ENCODE assay signal across 16 cellular contexts in the genomic region with DNA sequence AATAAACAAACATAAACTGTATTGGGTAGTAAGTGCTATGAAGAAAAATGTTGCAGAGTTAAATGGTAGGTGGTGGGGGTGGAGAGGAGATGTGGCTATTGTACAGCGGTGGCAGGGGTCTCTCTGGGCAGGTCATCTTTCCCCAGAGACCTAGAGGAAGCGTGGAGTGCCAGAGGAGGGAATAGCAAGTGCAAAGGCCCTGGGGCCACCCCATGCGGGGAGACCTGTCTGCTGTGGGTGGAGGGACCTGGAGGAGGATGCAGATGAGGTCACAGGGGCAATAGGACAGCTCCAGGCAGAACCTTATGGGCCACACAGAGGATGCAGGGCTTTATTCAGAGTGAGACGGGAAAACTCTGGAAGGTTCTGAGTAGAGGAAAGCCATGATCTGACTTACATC. TPM values are rescaled to one million over a fixed set of nuclear protein-coding genes. Genes with fewer than 3 reads are reported as not detected.
DNase-seq lines count a peak whose midpoint lies in the region; ATAC-seq and TF ChIP-seq lines count a peak whose summit lies in the region.
"Had no signal": no experiment of that assay in that cellular context is flagged by ENCODE, and none has a peak within 500 bp of the region (broad histone marks: within the 10 kb centered on the region; RNA-seq: fewer than 3 reads in every experiment).

No MANE protein-coding gene starts in this region.

- H3K27me3 ChIP-seq in HUES64 (ENCODE audit: insufficient read depth, low read length): no peaks in the 10 kb centered on the region
- H3K27me3 ChIP-seq in iPS-18a (ENCODE audit: control insufficient read depth, insufficient read depth, low read length): no peaks in the 10 kb centered on the region
- H3K27me3 ChIP-seq in sigmoid colon: no peaks in the 10 kb centered on the region
- H3K27me3 ChIP-seq: stomach, upper lobe of left lung had no signal

- H3K4me3 ChIP-seq in HUES64 (ENCODE audit: low read length) (no peak overlapping the region), iPS-18a (ENCODE audit: low read length) (no peak overlapping the region), sigmoid colon (no peak overlapping the region)
- H3K4me3 ChIP-seq: HAP-1, stomach, upper lobe of left lung had no signal

- H3K4me1 ChIP-seq in HUES64 (ENCODE audit: insufficient read depth, low read length): peaks cover 49% of the 10 kb centered on the region
- H3K4me1 ChIP-seq in iPS-18a (ENCODE audit: control insufficient read depth, low read depth, low read length): peaks cover 39% of the 10 kb centered on the region
- peaks cover 0 to 63% (median 42%) of the 10 kb centered on the region in 4 donors for H3K4me1 ChIP-seq in sigmoid colon
- H3K4me1 ChIP-seq: HAP-1 had no signal

- H3K27ac ChIP-seq in HUES64 (ENCODE audit: low read depth, low read length) (0 out of 2 replicates have a peak overlapping the region, but pooled peaks have one; percentile 91), angular gyrus (ENCODE audit: low read depth, low read length) (peak overlapping the region; percentile 53), iPS-18a (ENCODE audit: low read length) (peak overlapping the region; percentile 25), sigmoid colon (peak overlapping the region in 3 of 4 donors; percentile 65 to 91 (median 84))

- DNase-seq in sigmoid colon: no peak
- DNase-seq in iPS-NIHi11 (ENCODE audit: low spot score): no peak
- no peak for DNase-seq in medulla oblongata (ENCODE audit: extremely low spot score)
- DNase-seq: activated CD4-positive, alpha-beta T cell treated with anti-CD3 and anti-CD28 coated beads for 4 hours; dermis blood vessel endothelial cell; erythroblast; foreskin melanocyte; RPMI8226; stimulated activated CD4-positive, alpha-beta T cell treated with anti-CD3 and anti-CD28 coated beads, Interleukin-4, amount 100 ng/mL, for 24 hours; stomach; upper lobe of left lung had no signal

- WGBS in HUES64: 89% methylated on average over 4 of the region's 4 CpGs
- 96% methylated on average over 4 of the region's 4 CpGs for WGBS in sigmoid colon, 2 donors

- H3K9ac ChIP-seq in HUES64 (ENCODE audit: low read depth, low read length) (no peak overlapping the region), iPS-18a (ENCODE audit: low read length) (peak overlapping the region; percentile 4)

- no peak for TF ChIP-seq POLR2A in sigmoid colon (IDR thresholded peaks at IDR 0.05)

- intact Hi-C loops in sigmoid colon (cut with DNase I): loop anchor here (10.0 kb wide), 1 partner anchor 96 kb away; no protein-coding TSS in a partner anchor

- TF ChIP-seq CTCF in sigmoid colon (IDR thresholded peaks at IDR 0.05): no peak

- ATAC-seq in HG02981 (IDR thresholded peaks at IDR 0.05; ENCODE audit: unreplicated experiment): no peak

- no peaks in the 10 kb centered on the region for H3K36me3 ChIP-seq in HUES64 (ENCODE audit: insufficient read depth, low read length)
- no peaks in the 10 kb centered on the region for H3K36me3 ChIP-seq in iPS-18a (ENCODE audit: control insufficient read depth, low read depth, low read length)
- H3K36me3 ChIP-seq in sigmoid colon: no peaks in the 10 kb centered on the region
- H3K36me3 ChIP-seq: HAP-1, stomach, upper lobe of left lung had no signal

- H3K9me3 ChIP-seq in HUES64 (ENCODE audit: insufficient read depth, low read depth, low read length) (no peaks in the 10 kb centered on the region), iPS-18a (ENCODE audit: control insufficient read depth, low read depth, low read length) (no peaks in the 10 kb centered on the region), sigmoid colon (no peaks in the 10 kb centered on the region)
- H3K9me3 ChIP-seq: HAP-1, stomach, upper lobe of left lung had no signal

- no peak for TF ChIP-seq EP300 in sigmoid colon (IDR thresholded peaks at IDR 0.05)

RNA-seq across cellular contexts. Expression of a gene that starts 47.5 kb away (rescaled TPM):
- 39.8 TPM for polyA plus RNA-seq in HUES64 (2013, experiment 1 of 2)
- polyA plus RNA-seq in HUES64 (2013, experiment 2 of 2): 45.5 TPM
- total RNA-seq in sigmoid colon: 10 to 100 TPM; 41.0 to 78.1 (median 49.4) TPM
- 10 to 100 TPM in 1 of 3 donors, 1 to 10 TPM in 2; 6.0 to 20.3 (median 7.2) TPM for polyA plus RNA-seq in sigmoid colon

Comparison
In these comparisons a context has a peak if more than half of its experiments do, and no peak if none do; other contexts are left out.
1. H3K27ac ChIP-seq: peak in every context shown above with its lines; median percentile 91 in HUES64; 84 in sigmoid colon; 53 in angular gyrus; 25 in iPS-18a.